9 cellular contexts compared by ENCODE assay signal in genomic region chr1:21673277-21673780, GRCh38. TPM values are rescaled to one million over a fixed set of nuclear protein-coding genes. Genes with fewer than 3 reads are reported as not detected.
DNase-seq lines count a peak whose midpoint lies in the region; ATAC-seq and TF ChIP-seq lines count a peak whose summit lies in the region.
"Had no signal": no experiment of that assay in that cellular context is flagged by ENCODE, and none has a peak within 500 bp of the region (broad histone marks: within the 10 kb centered on the region; RNA-seq: fewer than 3 reads in every experiment).

No MANE protein-coding gene starts in this region.

- H3K4me3 ChIP-seq in Panc1 (ENCODE audit: low read depth in 2 of 2, low read length in 2 of 2) (no peak overlapping the region), fibroblast of mammary gland (ENCODE audit: control insufficient read depth, low read depth, low read length) (no peak overlapping the region)

- H3K4me1 ChIP-seq in Panc1 (ENCODE audit: control insufficient read depth, insufficient read depth, low read length), result peaks cover 15% of the 10 kb centered on the region

- no peaks in the 10 kb centered on the region for H3K27me3 ChIP-seq in Panc1 (ENCODE audit: control insufficient read depth, insufficient read depth, low read length)

- no peaks in the 10 kb centered on the region for H3K9me3 ChIP-seq in Panc1 (ENCODE audit: control insufficient read depth, insufficient read depth, low read depth, low read length)

- no peak overlapping the region for H3K27ac ChIP-seq in Panc1 (ENCODE audit: low read length)

- intact Hi-C loops in Panc1 (cut with micrococcal nuclease; ENCODE audit: unreplicated experiment) (no loop called here), sciatic nerve (cut with DNase I) (loop anchor here (10.0 kb wide), 1 partner anchor 291 kb away; no protein-coding TSS in a partner anchor)

- ATAC-seq in Panc1, result peak; percentile 24; the same call in 1 of the 2 replicates
- ATAC-seq in sciatic nerve, result peak; percentile 84
- ATAC-seq in GM21717 (IDR thresholded peaks at IDR 0.05; ENCODE audit: unreplicated experiment), result no peak
- no peak for ATAC-seq in GM21447 (IDR thresholded peaks at IDR 0.05; ENCODE audit: unreplicated experiment)

- no TSS peak for BruUV-seq in Panc1 (replicated peaks; lab: Mats Ljungman, UMichigan)

- DNase-seq in GM03348 (ENCODE audit: low spot score), result peak; percentile 85
- DNase-seq in Panc1 (ENCODE audit: low read depth, low spot score), result no peak
- DNase-seq in fibroblast of mammary gland (ENCODE audit: low read depth), result peak; percentile 70
- DNase-seq in sciatic nerve (ENCODE audit: low spot score), result no peak
- no peak for DNase-seq in NCI-H1694 treated with DMSO at 0.1 percent for 48 hours (lab: John Stamatoyannopoulos, UW)
- no peak for DNase-seq in dedifferentiated amniotic fluid mesenchymal stem cell (ENCODE audit: extremely low spot score)
- DNase-seq: effector memory CD4-positive, alpha-beta T cell had no signal

- TF ChIP-seq CTCF in Panc1 (IDR thresholded peaks at IDR 0.05) (no peak), fibroblast of mammary gland (conservative IDR thresholded peaks at IDR 0.05; ENCODE audit: control insufficient read depth, insufficient read depth, low read depth, low read length) (no peak)

- CTCF ChIA-PET in Panc1 (lab: Charles Lee), result no interaction called here

- in situ Hi-C loops in Panc1 (cut with HindIII; ENCODE audit: low pct_unique_long_range_greater_than_20kb, low sequenced_read_pairs), result no loop called here

- POLR2A ChIA-PET in Panc1 (lab: Charles Lee), result no interaction called here

- no peaks in the 10 kb centered on the region for H3K36me3 ChIP-seq in Panc1 (ENCODE audit: control insufficient read depth, insufficient read depth, low read length)

RNA-seq across cellular contexts. Expression of gene RAP1GAP, which starts 4.2 kb away (rescaled TPM):
- total RNA-seq in Panc1 (2021; ENCODE audit: unreplicated experiment) (4.6 TPM), sciatic nerve (14.7 TPM)
- polyA plus RNA-seq in Panc1 (2012; ENCODE audit: insufficient read length), result 7.7 TPM

Comparison
In these comparisons a context has a peak if more than half of its experiments do, and no peak if none do; other contexts are left out.
1. DNase-seq: peak in GM03348 (single experiment) and fibroblast of mammary gland (single experiment); none in Panc1 (single experiment), sciatic nerve (single experiment), NCI-H1694 treated with DMSO at 0.1 percent for 48 hours (single experiment) and dedifferentiated amniotic fluid mesenchymal stem cell (single experiment).
2. ATAC-seq: peak in Panc1 (single experiment) and sciatic nerve (single experiment); none in GM21717 (single experiment) and GM21447 (single experiment).